ENCODE assay signal across 15 cellular contexts in the genomic region with DNA sequence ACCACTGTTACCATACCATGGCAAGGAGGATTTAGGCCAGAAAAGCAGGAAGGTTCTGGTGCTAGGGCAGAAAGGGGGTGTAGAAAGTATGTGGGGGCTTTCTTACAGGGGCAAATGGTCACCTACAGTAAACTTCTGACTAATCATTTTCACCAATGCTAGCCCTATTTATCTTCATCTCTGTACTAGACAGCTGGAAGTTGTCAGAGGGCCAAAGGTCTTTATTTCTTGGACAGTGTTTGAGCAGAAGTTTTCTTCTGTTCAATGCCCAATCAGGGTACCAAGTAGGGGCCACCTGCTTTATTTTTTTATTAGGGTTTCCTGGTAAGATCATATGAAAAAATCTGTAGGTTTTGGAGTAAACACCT. TPM values are rescaled to one million over a fixed set of nuclear protein-coding genes. Genes with fewer than 3 reads are reported as not detected.
DNase-seq lines count a peak whose midpoint lies in the region; ATAC-seq and TF ChIP-seq lines count a peak whose summit lies in the region.
"Had no signal": no experiment of that assay in that cellular context is flagged by ENCODE, and none has a peak within 500 bp of the region (broad histone marks: within the 10 kb centered on the region; RNA-seq: fewer than 3 reads in every experiment).

No MANE protein-coding gene starts in this region.

- TF ChIP-seq CTCF in heart right ventricle (IDR thresholded peaks at IDR 0.05) (no peak), adrenal gland (IDR thresholded peaks at IDR 0.05) (no peak)

- ATAC-seq in heart right ventricle, result no peak
- no peak for ATAC-seq in left cardiac atrium
- ATAC-seq in T-helper 17 cell, result no peak
- no peak for ATAC-seq in HG03159 (IDR thresholded peaks at IDR 0.05; ENCODE audit: unreplicated experiment)
- ATAC-seq: HCT116 had no signal

- TF ChIP-seq POLR2A in adrenal gland (IDR thresholded peaks at IDR 0.05), result no peak

- no peak overlapping the region for H3K4me3 Mint-ChIP-seq in T-helper 17 cell
- H3K4me3 Mint-ChIP-seq in immature natural killer cell, result no peak overlapping the region

- no peak overlapping the region for H3K4me3 ChIP-seq in heart right ventricle
- no peak overlapping the region for H3K4me3 ChIP-seq in subcutaneous abdominal adipose tissue (ENCODE audit: low read depth in 1 of 5, low read length in 5 of 5)
- no peak overlapping the region for H3K4me3 ChIP-seq in adrenal gland
- H3K4me3 ChIP-seq: smooth muscle cell had no signal

- H3K27me3 Mint-ChIP-seq in T-helper 17 cell (no peaks in the 10 kb centered on the region), immature natural killer cell (ENCODE audit: low read depth in 3 of 3) (no peaks in the 10 kb centered on the region)

- DNase-seq in heart right ventricle (no peak), left cardiac atrium (no peak), T-helper 17 cell (no peak), immature natural killer cell (no peak), adrenal gland (no peak), LoVo (ENCODE audit: low spot score) (no peak)
- DNase-seq: activated CD4-positive, CD25-positive, alpha-beta regulatory T cell treated with anti-CD3 and anti-CD28 coated beads, Interleukin-2, amount 50 U/mL, for 72 hours; activated naive CD4-positive, alpha-beta T cell treated with anti-CD3 and anti-CD28 coated beads, Interleukin-2, amount 50 U/mL, for 16 hours; foreskin fibroblast; mesenchymal stem cell; T-helper 2 cell had no signal

- H3K27ac Mint-ChIP-seq in T-helper 17 cell (peak overlapping the region; percentile 91), immature natural killer cell (peak overlapping the region in 4 of 6 donors; percentile 0 to 73 (median 44))

- H3K9me3 ChIP-seq in heart right ventricle, result no peaks in the 10 kb centered on the region
- no peaks in the 10 kb centered on the region for H3K9me3 ChIP-seq in T-helper 17 cell (ENCODE audit: control insufficient read depth, low read length, poor library complexity, severe bottlenecking)
- no peaks in the 10 kb centered on the region for H3K9me3 ChIP-seq in subcutaneous abdominal adipose tissue (ENCODE audit: control insufficient read depth in 5 of 5, low read length in 5 of 5)
- no peaks in the 10 kb centered on the region for H3K9me3 ChIP-seq in adrenal gland (replicated peaks in 1 of 3)

- no peaks in the 10 kb centered on the region for H3K36me3 Mint-ChIP-seq in T-helper 17 cell (ENCODE audit: low read depth)
- H3K36me3 Mint-ChIP-seq in immature natural killer cell, result no peaks in the 10 kb centered on the region

- intact Hi-C loops in heart right ventricle (cut with DNase I) (no loop called here), left cardiac atrium (cut with DNase I) (no loop called here), adrenal gland (cut with DNase I) (no loop called here)

- peaks cover 54% of the 10 kb centered on the region for H3K4me1 Mint-ChIP-seq in T-helper 17 cell
- H3K4me1 Mint-ChIP-seq in immature natural killer cell, result peaks cover 65 to 77% of the 10 kb centered on the region in 2 donors

- H3K27me3 ChIP-seq in heart right ventricle (no peaks in the 10 kb centered on the region), subcutaneous abdominal adipose tissue (ENCODE audit: control insufficient read depth in 5 of 5, insufficient read depth in 4 of 5, low read length in 5 of 5) (no peaks in the 10 kb centered on the region), adrenal gland (no peaks in the 10 kb centered on the region)

- H3K4me1 ChIP-seq in heart right ventricle (peaks cover 30 to 95% (median 83%) of the 10 kb centered on the region in 9 donors), subcutaneous abdominal adipose tissue (ENCODE audit: control insufficient read depth in 5 of 5, insufficient read depth in 5 of 5, low read length in 5 of 5) (peaks cover 5 to 40% (median 34%) of the 10 kb centered on the region in 5 donors), adrenal gland (replicated peaks in 1 of 2) (peaks cover 11 to 50% of the 10 kb centered on the region in 2 donors)

- H3K27ac ChIP-seq in heart right ventricle (peak overlapping the region in 9 of 10 donors; percentile 28 to 74 (median 59)), subcutaneous abdominal adipose tissue (ENCODE audit: low read depth, low read length) (peak overlapping the region; percentile 46), adrenal gland (no peak overlapping the region)

- H3K36me3 ChIP-seq in heart right ventricle (no peaks in the 10 kb centered on the region), subcutaneous abdominal adipose tissue (ENCODE audit: control insufficient read depth in 5 of 5, insufficient read depth in 5 of 5, low read length in 5 of 5) (no peaks in the 10 kb centered on the region), adrenal gland (replicated peaks in 1 of 2) (no peaks in the 10 kb centered on the region)

- no peak overlapping the region for H3K9ac ChIP-seq in subcutaneous abdominal adipose tissue (ENCODE audit: low read length in 5 of 5)

- peaks cover 0 to 1% (median 0%) of the 10 kb centered on the region in 6 donors for H3K9me3 Mint-ChIP-seq in immature natural killer cell

RNA-seq across cellular contexts. Expression of a gene that starts 37.6 kb away (rescaled TPM):
- 100 to 1,000 TPM in 5 of 10 donors, 10 to 100 TPM in 5; 74.5 to 116 (median 96.0) TPM for total RNA-seq in heart right ventricle
- 10 to 100 TPM; 44.3 to 46.2 TPM for polyA plus RNA-seq in heart right ventricle
- total RNA-seq in left cardiac atrium, result 10 to 100 TPM; 59.5 to 74.6 TPM
- total RNA-seq in T-helper 17 cell, result 100 to 1,000 TPM in 1 of 2 donors, 10 to 100 TPM in 1; 98.1 to 102 TPM
- polyA plus RNA-seq in immature natural killer cell, result 1 to 10 TPM; 2.1 to 4.6 (median 3.4) TPM
- total RNA-seq in adrenal gland, result 10 to 100 TPM; 11.6 to 29.4 (median 22.9) TPM
- 10 to 100 TPM in 2 of 3 donors, 1 to 10 TPM in 1; 8.7 to 17.1 (median 15.9) TPM for polyA plus RNA-seq in adrenal gland

Comparison
In these comparisons a context has a peak if more than half of its experiments do, and no peak if none do; other contexts are left out.
1. H3K27ac ChIP-seq: peak in heart right ventricle (9 of 10) and subcutaneous abdominal adipose tissue (single experiment); none in adrenal gland (0 of 5).